ENCODE assay signal across 26 cellular contexts in genomic region chr2:205424326-205424725, GRCh38.
"Had no signal": no experiment of that assay in that cellular context is flagged by ENCODE, and none has a peak within 500 bp of the region (broad histone marks: within the 10 kb centered on the region; RNA-seq: fewer than 3 reads in every experiment).

No MANE protein-coding gene starts in this region.

- H3K4me1 Mint-ChIP-seq: activated B cell treated with CpG ODN at 0.5 μM for 24 hours; activated T-helper 17 cell treated with anti-CD3 and anti-CD28 coated beads, Interleukin-2, amount 50 U/mL, for 72 hours; immature natural killer cell; nephron progenitor cell had no signal

- H3K27me3 ChIP-seq: brain microvascular endothelial cell, gastrocnemius medialis, left lung, ovary, testis, transverse colon had no signal

- H3K27ac Mint-ChIP-seq: activated B cell treated with CpG ODN at 0.5 μM for 24 hours; activated CD8-positive, alpha-beta T cell treated with anti-CD3 and anti-CD28 coated beads for 36 hours; activated T-helper 17 cell treated with anti-CD3 and anti-CD28 coated beads, Interleukin-2, amount 50 U/mL, for 72 hours; immature natural killer cell; nephron progenitor cell had no signal

- H3K36me3 ChIP-seq: brain microvascular endothelial cell, gastrocnemius medialis, left lung, ovary, prostate gland, transverse colon had no signal

- DNase-seq: activated B cell treated with CpG ODN at 0.5 μM for 24 hours; activated CD4-positive, alpha-beta T cell treated with anti-CD3 and anti-CD28 coated beads, Interleukin-2, amount 50 U/mL, for 1 hour; activated CD8-positive, alpha-beta T cell treated with anti-CD3 and anti-CD28 coated beads for 36 hours; activated gamma-delta T cell treated with Interleukin-2 at 50 U/mL for 16 hours; activated naive CD4-positive, alpha-beta T cell treated with anti-CD3 and anti-CD28 coated beads, Interleukin-2, amount 50 U/mL, for 16 hours; activated T-cell treated with anti-CD3 and anti-CD28 coated beads, Interleukin-2, amount 50 U/mL, for 4 hours; amniotic stem cell; brain microvascular endothelial cell; cortex of kidney; gastrocnemius medialis; glutamatergic neuron; immature natural killer cell; left lung; nephron progenitor cell; ovary; retina; stimulated activated CD4-positive, alpha-beta T cell treated with anti-CD3 and anti-CD28 coated beads, Interleukin-12 subunit alpha, Interleukin-12 subunit beta, amount 100 ng/mL, for 4 hours; stimulated activated CD4-positive, alpha-beta T cell treated with anti-CD3 and anti-CD28 coated beads, Interleukin-4, amount 100 ng/mL, for 1 hour; stimulated activated naive CD8-positive, alpha-beta T cell treated with anti-CD3 and anti-CD28 coated beads, Interleukin-15, Interleukin-2, amounts not matched to agents 100 U/mL and 50 U/mL, for 24 hours; T-helper 2 cell; testis; transverse colon had no signal

- H3K4me3 Mint-ChIP-seq: activated B cell treated with CpG ODN at 0.5 μM for 24 hours; activated CD8-positive, alpha-beta T cell treated with anti-CD3 and anti-CD28 coated beads for 36 hours; activated T-cell treated with anti-CD3 and anti-CD28 coated beads, Interleukin-2, amount 50 U/mL, for 4 hours; activated T-helper 17 cell treated with anti-CD3 and anti-CD28 coated beads, Interleukin-2, amount 50 U/mL, for 72 hours; immature natural killer cell; nephron progenitor cell had no signal

- H3K4me3 ChIP-seq: gastrocnemius medialis, left lung, ovary, prostate gland, skin epidermis, testis, transverse colon had no signal

- H3K36me3 Mint-ChIP-seq: immature natural killer cell had no signal

- H3K9me3 ChIP-seq: gastrocnemius medialis, left lung, ovary, prostate gland, testis, transverse colon had no signal

- H3K4me1 ChIP-seq: gastrocnemius medialis, left lung, prostate gland, testis, transverse colon had no signal

- H3K9me3 Mint-ChIP-seq: activated B cell treated with CpG ODN at 0.5 μM for 24 hours; activated CD8-positive, alpha-beta T cell treated with anti-CD3 and anti-CD28 coated beads for 36 hours; activated T-cell treated with anti-CD3 and anti-CD28 coated beads, Interleukin-2, amount 50 U/mL, for 4 hours had no signal

- H3K27ac ChIP-seq: brain microvascular endothelial cell, gastrocnemius medialis, left lung, ovary, prostate gland, skin epidermis, testis, transverse colon had no signal

- H3K27me3 Mint-ChIP-seq: activated CD8-positive, alpha-beta T cell treated with anti-CD3 and anti-CD28 coated beads for 36 hours had no signal

- ATAC-seq: activated CD8-positive, alpha-beta T cell treated with anti-CD3 and anti-CD28 coated beads for 36 hours; activated T-cell treated with anti-CD3 and anti-CD28 coated beads, Interleukin-2, amount 50 U/mL, for 4 hours; activated T-helper 17 cell treated with anti-CD3 and anti-CD28 coated beads, Interleukin-2, amount 50 U/mL, for 72 hours; gastrocnemius medialis; left lung; sciatic nerve; stimulated activated naive CD8-positive, alpha-beta T cell treated with anti-CD3 and anti-CD28 coated beads, Interleukin-15, Interleukin-2, amounts not matched to agents 100 U/mL and 50 U/mL, for 24 hours had no signal
